12 cellular contexts compared by ENCODE assay signal in genomic region chr12:1534708-1535107, GRCh38.
DNase-seq lines count a peak whose midpoint lies in the region; ATAC-seq and FAIRE-seq lines count a peak whose summit lies in the region.
"Had no signal": no experiment of that assay in that cellular context is flagged by ENCODE, and none has a peak within 500 bp of the region (broad histone marks: within the 10 kb centered on the region; RNA-seq: fewer than 3 reads in every experiment).

No MANE protein-coding gene starts in this region.

- DNase-seq in ACHN: peak; percentile 76
- DNase-seq in GM19239 (ENCODE audit: insufficient read length, low spot score): peak; percentile 47
- peak; percentile 35 for DNase-seq in adipocyte (ENCODE audit: low read depth)
- DNase-seq in superior temporal gyrus (ENCODE audit: extremely low spot score): no peak
- DNase-seq in NCI-H446 (lab: John Stamatoyannopoulos, UW): no peak
- DNase-seq in midbrain (lab: John Stamatoyannopoulos, UW): no peak
- DNase-seq in NCI-H2029 (lab: John Stamatoyannopoulos, UW): no peak
- DNase-seq: amniotic stem cell, H7 had no signal

- no peaks in the 10 kb centered on the region for H3K36me3 ChIP-seq in adipocyte (ENCODE audit: control insufficient read depth, insufficient read depth, low read length, severe bottlenecking)

- ATAC-seq in HG03139 (IDR thresholded peaks at IDR 0.05; ENCODE audit: unreplicated experiment): peak; percentile 32

- no peak for FAIRE-seq in GM19239 (lab: Jason Lieb, UNC)
- FAIRE-seq: endometrium had no signal

- H3K27me3 ChIP-seq in adipocyte (replicated peaks; ENCODE audit: control insufficient read depth, insufficient read depth, low read length): no peaks in the 10 kb centered on the region

- in situ Hi-C loops in ACHN (cut with HindIII; ENCODE audit: low pct_ligation_motif_present, low pct_unique_long_range_greater_than_20kb, low sequenced_read_pairs): no loop called here

- H3K9ac ChIP-seq in adipocyte (ENCODE audit: low read length): no peak overlapping the region

- H3K4me3 ChIP-seq in adipocyte (ENCODE audit: low read length): no peak overlapping the region
- H3K4me3 ChIP-seq: skin epidermis had no signal

- H3K9me3 ChIP-seq in adipocyte (ENCODE audit: control insufficient read depth, low read length): no peaks in the 10 kb centered on the region

- H3K4me1 ChIP-seq in adipocyte (ENCODE audit: control insufficient read depth, insufficient read depth, low read length): peaks cover 19% of the 10 kb centered on the region

Comparison
In these comparisons a context has a peak if more than half of its experiments do, and no peak if none do; other contexts are left out.
1. DNase-seq: peak in ACHN (single experiment), GM19239 (single experiment) and adipocyte (single experiment); none in superior temporal gyrus (single experiment), NCI-H446 (0 of 2), midbrain (single experiment) and NCI-H2029 (single experiment).